ENCODE assay signal across 13 cellular contexts in genomic region chr19:11194657-11195056, GRCh38. TPM values are rescaled to one million over a fixed set of nuclear protein-coding genes. Genes with fewer than 3 reads are reported as not detected.
DNase-seq lines count a peak whose midpoint lies in the region; ATAC-seq, FAIRE-seq and TF ChIP-seq lines count a peak whose summit lies in the region.
"Had no signal": no experiment of that assay in that cellular context is flagged by ENCODE, and none has a peak within 500 bp of the region (broad histone marks: within the 10 kb centered on the region; RNA-seq: fewer than 3 reads in every experiment).

No MANE protein-coding gene starts in this region.

- DNase-seq in SJCRH30 (peak; percentile 44 to 68), fibroblast of lung (ENCODE audit: low read depth in 2 of 2) (peak in 1 of 2 donors; percentile 62), retinal pigment epithelial cell (ENCODE audit: low read depth) (no peak), urothelium cell line (ENCODE audit: low spot score) (no peak), nucleus accumbens (lab: John Stamatoyannopoulos, UW) (no peak)
- no peak for DNase-seq in stimulated activated CD4-positive, alpha-beta T cell treated with anti-CD3 and anti-CD28 coated beads, Interleukin-1b, Interleukin-23, amount 100 ng/mL, for 48 hours
- DNase-seq: activated CD8-positive, alpha-beta memory T cell treated with anti-CD3 and anti-CD28 coated beads, Interleukin-2, amount 10 ng/mL, durations not matched to agents 7 days and 5 days; NCI-H510A treated with DMSO at 0.1 percent for 48 hours; T-helper 17 cell had no signal

- peaks cover 50% of the 10 kb centered on the region for H3K79me2 ChIP-seq in ACC112 (ENCODE audit: control insufficient read depth, insufficient read depth, low read length, unreplicated experiment)
- H3K79me2 ChIP-seq in fibroblast of lung (ENCODE audit: control insufficient read depth, insufficient read depth, low read length): peaks cover 62% of the 10 kb centered on the region

- no peak for FAIRE-seq in urothelium cell line (lab: Jason Lieb, UNC)

- H3K4me1 ChIP-seq in ACC112 (ENCODE audit: control insufficient read depth, insufficient read depth, low read length, unreplicated experiment): peaks cover 19% of the 10 kb centered on the region
- H3K4me1 ChIP-seq in SJCRH30: peaks cover 33% of the 10 kb centered on the region
- H3K4me1 ChIP-seq in fibroblast of lung (ENCODE audit: control insufficient read depth, extremely low read depth, insufficient read depth, low read length): peaks cover 25% of the 10 kb centered on the region

- peaks cover 19% of the 10 kb centered on the region for H3K36me3 ChIP-seq in ACC112 (ENCODE audit: insufficient read depth, low read length)
- peaks cover 26% of the 10 kb centered on the region for H3K36me3 ChIP-seq in SJCRH30
- H3K36me3 ChIP-seq in fibroblast of lung (ENCODE audit: control insufficient read depth, insufficient read depth, low read length): peaks cover 27% of the 10 kb centered on the region

- H2AFZ ChIP-seq in ACC112 (ENCODE audit: low read length, unreplicated experiment) (no peak overlapping the region), fibroblast of lung (ENCODE audit: low read length) (no peak overlapping the region)

- TF ChIP-seq CTCF in fibroblast of lung (conservative IDR thresholded peaks at IDR 0.05 in 1 of 2, IDR thresholded peaks at IDR 0.05 in 1 of 2; ENCODE audit: low read depth in 1 of 2, low read length in 2 of 2) (no peak), retinal pigment epithelial cell (conservative IDR thresholded peaks at IDR 0.05; ENCODE audit: low read depth, low read length) (no peak)

- ATAC-seq in GM19351 (IDR thresholded peaks at IDR 0.05; ENCODE audit: unreplicated experiment): no peak
- ATAC-seq: activated CD8-positive, alpha-beta memory T cell treated with anti-CD3 and anti-CD28 coated beads, Interleukin-2, amount 10 ng/mL, durations not matched to agents 7 days and 5 days; T-helper 17 cell had no signal

- H3K4me3 ChIP-seq in ACC112 (ENCODE audit: low read depth, low read length): peak overlapping the region; percentile 89
- H3K4me3 ChIP-seq in SJCRH30: peak overlapping the region; percentile 26
- peak overlapping the region; percentile 37 to 94 (median 74) for H3K4me3 ChIP-seq in fibroblast of lung (replicated peaks in 1 of 4; ENCODE audit: control extremely low read depth in 1 of 4, insufficient read depth in 1 of 4, low read depth in 3 of 4, low read length in 4 of 4)
- peak overlapping the region; percentile 11 for H3K4me3 ChIP-seq in retinal pigment epithelial cell (ENCODE audit: low read length)

- peak overlapping the region; percentile 13 for H3K9ac ChIP-seq in fibroblast of lung (ENCODE audit: insufficient read depth, low read length)

- peak overlapping the region; percentile 96 for H3K4me2 ChIP-seq in fibroblast of lung (ENCODE audit: extremely low read depth, insufficient read depth, low read length)

- H3K27ac ChIP-seq in ACC112 (ENCODE audit: low read depth, low read length) (no peak overlapping the region; the same call in 1 of the 2 replicates), SJCRH30 (peak overlapping the region; percentile 46), fibroblast of lung (ENCODE audit: insufficient read depth, low read length) (peak overlapping the region; percentile 61)
- H3K27ac ChIP-seq: C4-2B had no signal

- H3K9me3 ChIP-seq in SJCRH30 (replicated peaks): no peaks in the 10 kb centered on the region
- no peaks in the 10 kb centered on the region for H3K9me3 ChIP-seq in fibroblast of lung (ENCODE audit: control insufficient read depth, insufficient read depth, low read depth, low read length)

- H3K27me3 ChIP-seq in ACC112 (ENCODE audit: insufficient read depth, low read length): no peaks in the 10 kb centered on the region
- H3K27me3 ChIP-seq in SJCRH30: no peaks in the 10 kb centered on the region
- no peaks in the 10 kb centered on the region for H3K27me3 ChIP-seq in fibroblast of lung (ENCODE audit: control insufficient read depth, insufficient read depth, low read length)

- no peaks in the 10 kb centered on the region for H4K20me1 ChIP-seq in fibroblast of lung (ENCODE audit: control insufficient read depth, extremely low read depth, insufficient read depth, low read length)

RNA-seq across cellular contexts. Expression of gene KANK2, which starts 2.7 kb away (rescaled TPM):
- total RNA-seq in SJCRH30 (2014; rRNA removed; shearing (Covaris generic)): 86.1 and 98.4 TPM in 2 replicates
- 435 and 511 TPM in 2 replicates for total RNA-seq in fibroblast of lung
- polyA plus RNA-seq in fibroblast of lung: 192 and 197 TPM in 2 replicates
- polyA plus RNA-seq in fibroblast of lung (2012): 343 and 345 TPM in 2 replicates
- 1,080 and 1,176 TPM in 2 replicates for polyA minus RNA-seq in fibroblast of lung (ENCODE audit: low replicate concordance)

RNA-seq across cellular contexts. Expression of gene SPC24, which starts 39.1 kb away (rescaled TPM):
- total RNA-seq in SJCRH30 (2014; rRNA removed; shearing (Covaris generic)): 61.3 and 70.3 TPM in 2 replicates
- total RNA-seq in fibroblast of lung: 3.9 and 32.0 TPM in 2 replicates
- polyA plus RNA-seq in fibroblast of lung: 8.1 and 32.0 TPM in 2 replicates
- polyA plus RNA-seq in fibroblast of lung (2012): 9.4 and 37.2 TPM in 2 replicates
- polyA minus RNA-seq in fibroblast of lung (ENCODE audit: low replicate concordance): 11.4 and 64.9 TPM in 2 replicates

RNA-seq across cellular contexts. Expression of gene ANGPTL8, which starts 44.8 kb away (rescaled TPM):
- total RNA-seq in SJCRH30 (2014; rRNA removed; shearing (Covaris generic)): not detected in 2 replicates
- total RNA-seq in fibroblast of lung: not detected in 2 replicates
- polyA plus RNA-seq in fibroblast of lung: not detected in 2 replicates
- polyA plus RNA-seq in fibroblast of lung (2012): not detected in 2 replicates
- not detected in 2 replicates for polyA minus RNA-seq in fibroblast of lung (ENCODE audit: low replicate concordance)
- total RNA-seq: activated CD8-positive, alpha-beta memory T cell treated with anti-CD3 and anti-CD28 coated beads, Interleukin-2, amount 10 ng/mL, durations not matched to agents 7 days and 5 days; glomerular endothelial cell; T-helper 17 cell had no signal

Comparison
In these comparisons a context has a peak if more than half of its experiments do, and no peak if none do; other contexts are left out.
1. H3K4me3 ChIP-seq: peak in every context shown above with its lines; median percentile 89 in ACC112; 74 in fibroblast of lung; 26 in SJCRH30; 11 in retinal pigment epithelial cell.
2. DNase-seq: peak in SJCRH30 (2 of 2); none in retinal pigment epithelial cell (single experiment), urothelium cell line (single experiment), stimulated activated CD4-positive, alpha-beta T cell treated with anti-CD3 and anti-CD28 coated beads, Interleukin-1b, Interleukin-23, amount 100 ng/mL, for 48 hours (single experiment) and nucleus accumbens (0 of 56).